Comparison of ENCODE assay signal across 2 cellular contexts in the genomic region with DNA sequence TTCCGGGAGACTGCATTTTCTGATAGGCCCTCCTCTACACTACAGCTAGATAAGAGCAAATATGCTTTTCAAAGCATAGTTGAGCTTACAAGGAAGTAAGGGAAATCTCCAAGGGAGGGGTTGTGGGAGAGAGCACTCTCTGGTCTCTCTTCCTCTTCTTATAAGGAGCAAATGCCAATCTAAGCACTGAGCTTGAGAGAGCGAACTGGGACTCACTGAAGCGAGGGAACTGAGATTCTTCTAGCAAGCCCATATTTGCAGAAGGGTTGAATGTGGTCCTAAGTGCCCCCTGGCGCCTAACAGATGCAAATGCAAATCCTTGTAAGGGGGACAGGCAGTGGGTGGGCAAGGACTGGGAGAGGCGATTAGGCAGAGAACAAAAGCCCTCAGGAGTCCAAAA.
TF ChIP-seq lines count a peak whose summit lies in the region.

No MANE protein-coding gene starts in this region.

TF ChIP-seq in HCT116, 20 proteins besides CTCF, POLR2A, EP300 and RAD21 (continued from another document):
- TF ChIP-seq, protein P1, sequence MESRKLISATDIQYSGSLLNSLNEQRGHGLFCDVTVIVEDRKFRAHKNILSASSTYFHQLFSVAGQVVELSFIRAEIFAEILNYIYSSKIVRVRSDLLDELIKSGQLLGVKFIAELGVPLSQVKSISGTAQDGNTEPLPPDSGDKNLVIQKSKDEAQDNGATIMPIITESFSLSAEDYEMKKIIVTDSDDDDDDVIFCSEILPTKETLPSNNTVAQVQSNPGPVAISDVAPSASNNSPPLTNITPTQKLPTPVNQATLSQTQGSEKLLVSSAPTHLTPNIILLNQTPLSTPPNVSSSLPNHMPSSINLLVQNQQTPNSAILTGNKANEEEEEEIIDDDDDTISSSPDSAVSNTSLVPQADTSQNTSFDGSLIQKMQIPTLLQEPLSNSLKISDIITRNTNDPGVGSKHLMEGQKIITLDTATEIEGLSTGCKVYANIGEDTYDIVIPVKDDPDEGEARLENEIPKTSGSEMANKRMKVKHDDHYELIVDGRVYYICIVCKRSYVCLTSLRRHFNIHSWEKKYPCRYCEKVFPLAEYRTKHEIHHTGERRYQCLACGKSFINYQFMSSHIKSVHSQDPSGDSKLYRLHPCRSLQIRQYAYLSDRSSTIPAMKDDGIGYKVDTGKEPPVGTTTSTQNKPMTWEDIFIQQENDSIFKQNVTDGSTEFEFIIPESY (IDR thresholded peaks at IDR 0.05; ENCODE audit: extremely low read depth, insufficient replicate concordance, low read length) = no peak
- no peak for TF ChIP-seq SRF (IDR thresholded peaks at IDR 0.05; ENCODE audit: low read depth)
- TF ChIP-seq, protein P2, sequence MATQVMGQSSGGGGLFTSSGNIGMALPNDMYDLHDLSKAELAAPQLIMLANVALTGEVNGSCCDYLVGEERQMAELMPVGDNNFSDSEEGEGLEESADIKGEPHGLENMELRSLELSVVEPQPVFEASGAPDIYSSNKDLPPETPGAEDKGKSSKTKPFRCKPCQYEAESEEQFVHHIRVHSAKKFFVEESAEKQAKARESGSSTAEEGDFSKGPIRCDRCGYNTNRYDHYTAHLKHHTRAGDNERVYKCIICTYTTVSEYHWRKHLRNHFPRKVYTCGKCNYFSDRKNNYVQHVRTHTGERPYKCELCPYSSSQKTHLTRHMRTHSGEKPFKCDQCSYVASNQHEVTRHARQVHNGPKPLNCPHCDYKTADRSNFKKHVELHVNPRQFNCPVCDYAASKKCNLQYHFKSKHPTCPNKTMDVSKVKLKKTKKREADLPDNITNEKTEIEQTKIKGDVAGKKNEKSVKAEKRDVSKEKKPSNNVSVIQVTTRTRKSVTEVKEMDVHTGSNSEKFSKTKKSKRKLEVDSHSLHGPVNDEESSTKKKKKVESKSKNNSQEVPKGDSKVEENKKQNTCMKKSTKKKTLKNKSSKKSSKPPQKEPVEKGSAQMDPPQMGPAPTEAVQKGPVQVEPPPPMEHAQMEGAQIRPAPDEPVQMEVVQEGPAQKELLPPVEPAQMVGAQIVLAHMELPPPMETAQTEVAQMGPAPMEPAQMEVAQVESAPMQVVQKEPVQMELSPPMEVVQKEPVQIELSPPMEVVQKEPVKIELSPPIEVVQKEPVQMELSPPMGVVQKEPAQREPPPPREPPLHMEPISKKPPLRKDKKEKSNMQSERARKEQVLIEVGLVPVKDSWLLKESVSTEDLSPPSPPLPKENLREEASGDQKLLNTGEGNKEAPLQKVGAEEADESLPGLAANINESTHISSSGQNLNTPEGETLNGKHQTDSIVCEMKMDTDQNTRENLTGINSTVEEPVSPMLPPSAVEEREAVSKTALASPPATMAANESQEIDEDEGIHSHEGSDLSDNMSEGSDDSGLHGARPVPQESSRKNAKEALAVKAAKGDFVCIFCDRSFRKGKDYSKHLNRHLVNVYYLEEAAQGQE (IDR thresholded peaks at IDR 0.05; ENCODE audit: low read depth) = no peak
- no peak for TF ChIP-seq SIN3A (IDR thresholded peaks at IDR 0.05; ENCODE audit: low read depth)
- TF ChIP-seq FOSL1 (IDR thresholded peaks at IDR 0.05; ENCODE audit: low read depth) = no peak
- TF ChIP-seq CEBPB (IDR thresholded peaks at IDR 0.05; ENCODE audit: low read depth) = no peak

TF ChIP-seq in K562, 482 proteins besides CTCF, POLR2A, EP300 and RAD21 (continued from another document):
- TF ChIP-seq PHF21A (IDR thresholded peaks at IDR 0.05; ENCODE audit: borderline replicate concordance, low read depth) (no peak), HLTF (IDR thresholded peaks at IDR 0.05) (no peak), ZNF76 (CRISPR knock-in tag; IDR thresholded peaks at IDR 0.05; ENCODE audit: borderline replicate concordance) (no peak), ERF (CRISPR knock-in tag; IDR thresholded peaks at IDR 0.05) (no peak), SETDB1 (IDR thresholded peaks at IDR 0.05; ENCODE audit: low read length) (no peak)
- TF ChIP-seq, protein P3, sequence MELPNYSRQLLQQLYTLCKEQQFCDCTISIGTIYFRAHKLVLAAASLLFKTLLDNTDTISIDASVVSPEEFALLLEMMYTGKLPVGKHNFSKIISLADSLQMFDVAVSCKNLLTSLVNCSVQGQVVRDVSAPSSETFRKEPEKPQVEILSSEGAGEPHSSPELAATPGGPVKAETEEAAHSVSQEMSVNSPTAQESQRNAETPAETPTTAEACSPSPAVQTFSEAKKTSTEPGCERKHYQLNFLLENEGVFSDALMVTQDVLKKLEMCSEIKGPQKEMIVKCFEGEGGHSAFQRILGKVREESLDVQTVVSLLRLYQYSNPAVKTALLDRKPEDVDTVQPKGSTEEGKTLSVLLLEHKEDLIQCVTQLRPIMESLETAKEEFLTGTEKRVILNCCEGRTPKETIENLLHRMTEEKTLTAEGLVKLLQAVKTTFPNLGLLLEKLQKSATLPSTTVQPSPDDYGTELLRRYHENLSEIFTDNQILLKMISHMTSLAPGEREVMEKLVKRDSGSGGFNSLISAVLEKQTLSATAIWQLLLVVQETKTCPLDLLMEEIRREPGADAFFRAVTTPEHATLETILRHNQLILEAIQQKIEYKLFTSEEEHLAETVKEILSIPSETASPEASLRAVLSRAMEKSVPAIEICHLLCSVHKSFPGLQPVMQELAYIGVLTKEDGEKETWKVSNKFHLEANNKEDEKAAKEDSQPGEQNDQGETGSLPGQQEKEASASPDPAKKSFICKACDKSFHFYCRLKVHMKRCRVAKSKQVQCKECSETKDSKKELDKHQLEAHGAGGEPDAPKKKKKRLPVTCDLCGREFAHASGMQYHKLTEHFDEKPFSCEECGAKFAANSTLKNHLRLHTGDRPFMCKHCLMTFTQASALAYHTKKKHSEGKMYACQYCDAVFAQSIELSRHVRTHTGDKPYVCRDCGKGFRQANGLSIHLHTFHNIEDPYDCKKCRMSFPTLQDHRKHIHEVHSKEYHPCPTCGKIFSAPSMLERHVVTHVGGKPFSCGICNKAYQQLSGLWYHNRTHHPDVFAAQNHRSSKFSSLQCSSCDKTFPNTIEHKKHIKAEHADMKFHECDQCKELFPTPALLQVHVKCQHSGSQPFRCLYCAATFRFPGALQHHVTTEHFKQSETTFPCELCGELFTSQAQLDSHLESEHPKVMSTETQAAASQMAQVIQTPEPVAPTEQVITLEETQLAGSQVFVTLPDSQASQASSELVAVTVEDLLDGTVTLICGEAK (IDR thresholded peaks at IDR 0.05) = no peak
- TF ChIP-seq, protein P3 (CRISPR knock-in tag; IDR thresholded peaks at IDR 0.05) = no peak
